In genomic region chr15:58492661-58493397, GRCh38 we compare ENCODE assay signal across 24 cellular contexts.
DNase-seq lines count a peak whose midpoint lies in the region; ATAC-seq, FAIRE-seq and TF ChIP-seq lines count a peak whose summit lies in the region.
"Had no signal": no experiment of that assay in that cellular context is flagged by ENCODE, and none has a peak within 500 bp of the region (broad histone marks: within the 10 kb centered on the region; RNA-seq: fewer than 3 reads in every experiment).

No MANE protein-coding gene starts in this region.

- FAIRE-seq in GM12892 (lab: Jason Lieb, UNC) (peak; percentile 9), HepG2 (lab: Jason Lieb, UNC) (no peak)
- FAIRE-seq: islet of Langerhans had no signal

- TF ChIP-seq EP300 in HepG2 (IDR thresholded peaks at IDR 0.05; ENCODE audit: low read depth in 2 of 2, low read length in 2 of 2) (no peak), HepG2 (CRISPR knock-in tag; IDR thresholded peaks at IDR 0.05; ENCODE audit: borderline replicate concordance) (no peak), SK-N-SH (IDR thresholded peaks at IDR 0.05; ENCODE audit: borderline replicate concordance in 1 of 2, low read depth in 1 of 2, low read length in 1 of 2) (no peak)

- 92% methylated on average over 7 of the region's 7 CpGs for WGBS in HepG2 (ENCODE audit: low lambda C conversion rate)
- WGBS in mammary epithelial cell (ENCODE audit: low coverage, missing lambda C conversion rate) = 96% methylated on average over 7 of the region's 7 CpGs
- 68% methylated on average over 7 of the region's 7 CpGs for WGBS in SK-N-SH (ENCODE audit: low lambda C conversion rate)

- TF ChIP-seq RAD21 in HepG2 (CRISPR knock-in tag; IDR thresholded peaks at IDR 0.05) (no peak), SK-N-SH (IDR thresholded peaks at IDR 0.05; ENCODE audit: low read length) (no peak)

- in situ Hi-C loops in HepG2 (cut with HindIII; ENCODE audit: extremely low pct_ligation_motif_present, low pct_unique_long_range_greater_than_20kb) = no loop called here
- in situ Hi-C loops in mammary epithelial cell (cut with MboI; ENCODE audit: low sequenced_read_pairs in 2 of 2) = no loop called here

- no peaks in the 10 kb centered on the region for H3F3A ChIP-seq in SK-N-SH (replicated peaks; ENCODE audit: insufficient read depth)

- no peak for ATAC-seq in HepG2
- ATAC-seq in HG03520 (IDR thresholded peaks at IDR 0.05; ENCODE audit: unreplicated experiment) = no peak
- ATAC-seq in HG02763 (IDR thresholded peaks at IDR 0.05; ENCODE audit: unreplicated experiment) = no peak
- ATAC-seq: HCT116; Right ventricle myocardium inferior; stimulated activated memory B cell treated with anti-CD40 and anti-IgM and Interleukin-4, amounts not matched to agents 10 μg/mL and 1 μg/mL and 100 μg/mL, for 72 hours; T-cell had no signal

- peaks cover 0 to 20% (median 15%) of the 10 kb centered on the region in 11 experiments; a peak in 13 of 22 replicates for H3K36me3 ChIP-seq in BLaER1 treated with 17β-estradiol and CSF1 and Interleukin-3, amounts not matched to agents 10 nM and 100 nM
- H3K36me3 ChIP-seq in HepG2 (replicated peaks in 1 of 2; ENCODE audit: control insufficient read depth in 1 of 2, insufficient read depth in 2 of 2, low read length in 2 of 2) = no peaks in the 10 kb centered on the region
- H3K36me3 ChIP-seq in mammary epithelial cell (ENCODE audit: insufficient read depth, low read length) = no peaks in the 10 kb centered on the region
- no peaks in the 10 kb centered on the region for H3K36me3 ChIP-seq in SK-N-SH (replicated peaks in 1 of 2; ENCODE audit: control insufficient read depth in 1 of 2, insufficient read depth in 2 of 2, low read length in 1 of 2)
- H3K36me3 ChIP-seq: lower lobe of right lung, sigmoid colon had no signal

- dilution Hi-C loops in mammary epithelial cell (cut with HindIII; ENCODE audit: low sequenced_read_pairs) = no loop called here

- TF ChIP-seq POLR2A in GM12892 (IDR thresholded peaks at IDR 0.05; ENCODE audit: low read depth, low read length) (no peak), HepG2 (IDR thresholded peaks at IDR 0.05; ENCODE audit: insufficient read depth in 1 of 2, low read depth in 2 of 2, low read length in 2 of 2) (no peak)

- H4K20me1 ChIP-seq in BLaER1 treated with 17β-estradiol and CSF1 and Interleukin-3, amounts not matched to agents 10 nM and 100 nM = no peaks in the 10 kb centered on the region
- H4K20me1 ChIP-seq in HepG2 (ENCODE audit: insufficient read depth, low read length) (no peaks in the 10 kb centered on the region), mammary epithelial cell (ENCODE audit: insufficient read depth, low read length) (no peaks in the 10 kb centered on the region), SK-N-SH (ENCODE audit: insufficient read depth) (no peaks in the 10 kb centered on the region)

- H3K27ac ChIP-seq in BLaER1 treated with 17β-estradiol and CSF1 and Interleukin-3, amounts not matched to agents 10 nM and 100 nM = peak overlapping the region in 8 of 11 experiments; percentile 24 to 88 (median 72); a peak in 15 of 22 replicates
- H3K27ac ChIP-seq in HepG2 (ENCODE audit: extremely low read length, insufficient read depth, low read length) (no peak overlapping the region), mammary epithelial cell (ENCODE audit: insufficient read depth, low read depth, low read length) (no peak overlapping the region), SK-N-SH (ENCODE audit: low read depth in 2 of 2, low read length in 1 of 2) (no peak overlapping the region)
- H3K27ac ChIP-seq: hepatocyte, lower lobe of right lung, parathyroid adenoma, sigmoid colon had no signal

- no peak for TF ChIP-seq CTCF in HepG2 (CRISPR knock-in tag; IDR thresholded peaks at IDR 0.05)
- TF ChIP-seq CTCF in mammary epithelial cell (conservative IDR thresholded peaks at IDR 0.05 in 1 of 2, IDR thresholded peaks at IDR 0.05 in 1 of 2; ENCODE audit: extremely low read depth in 1 of 2, insufficient read depth in 1 of 2, low read depth in 1 of 2, low read length in 2 of 2) = no peak
- no peak for TF ChIP-seq CTCF in SK-N-SH (IDR thresholded peaks at IDR 0.05)

- intact Hi-C loops in HepG2 (cut with micrococcal nuclease; ENCODE audit: unreplicated experiment) = no loop called here
- intact Hi-C loops in mammary epithelial cell (cut with micrococcal nuclease) = no loop called here

- POLR2A ChIA-PET in HepG2 (lab: Yijun Ruan, JAX) (interaction anchor here (1.3 to 1.4 kb wide), 2 partner anchors 16 to 25 kb away, joined by 5 to 6 read pairs; no protein-coding TSS in a partner anchor), SK-N-SH (lab: Yijun Ruan, JAX) (no interaction called here)

- peaks cover 21 to 38% (median 33%) of the 10 kb centered on the region in 11 experiments for H3K9me3 ChIP-seq in BLaER1 treated with 17β-estradiol and CSF1 and Interleukin-3, amounts not matched to agents 10 nM and 100 nM (replicated peaks in 1 of 11)
- H3K9me3 ChIP-seq in HepG2 (ENCODE audit: low read length) = peaks cover 6% of the 10 kb centered on the region; the same call in 1 of the 2 replicates
- H3K9me3 ChIP-seq in mammary epithelial cell (replicated peaks; ENCODE audit: insufficient read depth, low read length) = peaks cover 16% of the 10 kb centered on the region
- H3K9me3 ChIP-seq in SK-N-SH = no peaks in the 10 kb centered on the region
- H3K9me3 ChIP-seq: sigmoid colon had no signal

- peak overlapping the region; percentile 20 to 88 (median 59); a peak in 20 of 22 replicates for H3K4me2 ChIP-seq in BLaER1 treated with 17β-estradiol and CSF1 and Interleukin-3, amounts not matched to agents 10 nM and 100 nM
- no peak overlapping the region for H3K4me2 ChIP-seq in HepG2 (ENCODE audit: low read depth, low read length)
- no peak overlapping the region for H3K4me2 ChIP-seq in mammary epithelial cell (ENCODE audit: insufficient read depth, low read depth, low read length)
- no peak overlapping the region for H3K4me2 ChIP-seq in SK-N-SH
- H3K4me2 ChIP-seq: hepatocyte had no signal

- no peak overlapping the region for H3K4me3 ChIP-seq in BLaER1 treated with 17β-estradiol and CSF1 and Interleukin-3, amounts not matched to agents 10 nM and 100 nM
- no peak overlapping the region for H3K4me3 ChIP-seq in HepG2 (replicated peaks in 1 of 3; ENCODE audit: insufficient read depth in 1 of 3, low read depth in 2 of 3, low read length in 3 of 3)
- H3K4me3 ChIP-seq in mammary epithelial cell (replicated peaks in 1 of 3; ENCODE audit: insufficient read depth in 1 of 3, low read depth in 2 of 3, low read length in 3 of 3) = no peak overlapping the region
- H3K4me3 ChIP-seq in SK-N-SH (ENCODE audit: low read depth in 2 of 2, low read length in 1 of 2) = no peak overlapping the region
- H3K4me3 ChIP-seq: hepatocyte, lower lobe of right lung, sigmoid colon had no signal

- BruUV-seq in HepG2 (replicated peaks; lab: Mats Ljungman, UMichigan) = no TSS peak
- no TSS peak for BruUV-seq in mammary epithelial cell (replicated peaks; lab: Mats Ljungman, UMichigan)

- DNase-seq in GM12892 (ENCODE audit: insufficient read length) = no peak
- peak; percentile 81 for DNase-seq in OCI-M1 (lab: John Stamatoyannopoulos, UW)
- no peak for DNase-seq in HepG2 (ENCODE audit: low spot score)
- DNase-seq in mammary epithelial cell = no peak
- no peak for DNase-seq in SK-N-SH
- DNase-seq: activated B cell treated with CpG ODN at 0.5 μM for 24 hours; activated CD8-positive, alpha-beta memory T cell treated with anti-CD3 and anti-CD28 coated beads for 24 hours; CD8-positive, alpha-beta memory T cell; foreskin fibroblast; lower lobe of right lung; naive B cell; NCI-H187 treated with DMSO at 0.1 percent for 48 hours; NCI-H510A; sigmoid colon; T-cell had no signal

- no peaks in the 10 kb centered on the region for H3K9me2 ChIP-seq in SK-N-SH

- H2AFZ ChIP-seq in HepG2 (ENCODE audit: low read length) (no peak overlapping the region), mammary epithelial cell (ENCODE audit: low read depth, low read length) (no peak overlapping the region), SK-N-SH (ENCODE audit: low read depth) (no peak overlapping the region)
- H2AFZ ChIP-seq: hepatocyte, parathyroid adenoma had no signal

- H3K9ac ChIP-seq in BLaER1 treated with 17β-estradiol and CSF1 and Interleukin-3, amounts not matched to agents 10 nM and 100 nM = no peak overlapping the region
- H3K9ac ChIP-seq in HepG2 (ENCODE audit: insufficient read depth, low read depth, low read length) = no peak overlapping the region
- no peak overlapping the region for H3K9ac ChIP-seq in mammary epithelial cell (ENCODE audit: insufficient read depth, low read length)
- no peak overlapping the region for H3K9ac ChIP-seq in SK-N-SH
- H3K9ac ChIP-seq: parathyroid adenoma had no signal

- no peaks in the 10 kb centered on the region for H3K27me3 ChIP-seq in BLaER1 treated with 17β-estradiol and CSF1 and Interleukin-3, amounts not matched to agents 10 nM and 100 nM
- H3K27me3 ChIP-seq in HepG2 (ENCODE audit: control insufficient read depth in 1 of 2, insufficient read depth in 2 of 2, low read length in 2 of 2) (no peaks in the 10 kb centered on the region), mammary epithelial cell (ENCODE audit: insufficient read depth, low read length) (no peaks in the 10 kb centered on the region), SK-N-SH (ENCODE audit: insufficient read depth) (no peaks in the 10 kb centered on the region; the same call in 1 of the 2 replicates)
- H3K27me3 ChIP-seq: hepatocyte, sigmoid colon had no signal

- H3K79me2 ChIP-seq in HepG2 (ENCODE audit: insufficient read depth, low read length) (no peaks in the 10 kb centered on the region), mammary epithelial cell (ENCODE audit: insufficient read depth, low read length) (no peaks in the 10 kb centered on the region), SK-N-SH (ENCODE audit: insufficient read depth) (no peaks in the 10 kb centered on the region)
- H3K79me2 ChIP-seq: hepatocyte, parathyroid adenoma had no signal

- peaks cover 58 to 85% (median 63%) of the 10 kb centered on the region in 10 experiments for H3K4me1 ChIP-seq in BLaER1 treated with 17β-estradiol and CSF1 and Interleukin-3, amounts not matched to agents 10 nM and 100 nM
- peaks cover 4% of the 10 kb centered on the region; the same call in 1 of the 2 replicates for H3K4me1 ChIP-seq in HepG2 (ENCODE audit: insufficient read depth, low read length)
- H3K4me1 ChIP-seq in mammary epithelial cell (ENCODE audit: insufficient read depth, low read length) = peaks cover 7% of the 10 kb centered on the region
- no peaks in the 10 kb centered on the region for H3K4me1 ChIP-seq in SK-N-SH (ENCODE audit: control insufficient read depth in 1 of 2, insufficient read depth in 2 of 2, low read depth in 1 of 2, low read length in 1 of 2)
- H3K4me1 ChIP-seq: lower lobe of right lung, parathyroid adenoma, sigmoid colon had no signal

- CTCF ChIA-PET in HepG2 (lab: Yijun Ruan, JAX; ENCODE audit: low intra/inter-chr PET ratio, low total read pairs) = no interaction called here
- CTCF ChIA-PET in mammary epithelial cell (lab: Charles Lee; ENCODE audit: low non-redundant PET) = interaction anchor here (0.6 kb wide), 1 partner anchor 13 kb away, joined by 3 read pairs; no protein-coding TSS in a partner anchor
- CTCF ChIA-PET in SK-N-SH (lab: Yijun Ruan, JAX) = interaction anchor here (0.9 to 1.2 kb wide), 2 partner anchors 9 to 223 kb away, joined by 3 read pairs; no protein-coding TSS in a partner anchor

Comparison
In these comparisons a context has a peak if more than half of its experiments do, and no peak if none do; other contexts are left out.
1. H3K27ac ChIP-seq: peak in BLaER1 treated with 17β-estradiol and CSF1 and Interleukin-3, amounts not matched to agents 10 nM and 100 nM (8 of 11); none in HepG2 (single experiment), mammary epithelial cell (single experiment) and SK-N-SH (0 of 2).
2. H3K4me2 ChIP-seq: peak in BLaER1 treated with 17β-estradiol and CSF1 and Interleukin-3, amounts not matched to agents 10 nM and 100 nM (11 of 11); none in HepG2 (single experiment), mammary epithelial cell (single experiment) and SK-N-SH (single experiment).